11 cellular contexts compared by ENCODE assay signal in genomic region chr4:57077550-57078311, GRCh38. TPM values are rescaled to one million over a fixed set of nuclear protein-coding genes. Genes with fewer than 3 reads are reported as not detected.
DNase-seq lines count a peak whose midpoint lies in the region; ATAC-seq, FAIRE-seq and TF ChIP-seq lines count a peak whose summit lies in the region.
"Had no signal": no experiment of that assay in that cellular context is flagged by ENCODE, and none has a peak within 500 bp of the region (broad histone marks: within the 10 kb centered on the region; RNA-seq: fewer than 3 reads in every experiment).

No MANE protein-coding gene starts in this region.

- ATAC-seq in GM23338 (peak; percentile 19; the same call in 1 of the 3 replicates), pancreas (no peak), HG02678 (IDR thresholded peaks at IDR 0.05; ENCODE audit: unreplicated experiment) (no peak), HG02642 (IDR thresholded peaks at IDR 0.05; ENCODE audit: poor library complexity, unreplicated experiment) (no peak)

- H3K27me3 Mint-ChIP-seq in GM23338 (ENCODE audit: insufficient read depth, low read depth, poor library complexity), result peaks cover 4% of the 10 kb centered on the region

- 63 to 64% methylated on average over 14 of the region's 14 CpGs for WGBS in pancreas, 2 donors

- peak overlapping the region; percentile 69 for H3K27ac ChIP-seq in GM23338 (ENCODE audit: low read depth)
- H3K27ac ChIP-seq in pancreas, result peak overlapping the region; percentile 18 to 75 (median 66)

- no peak overlapping the region for H2AFZ ChIP-seq in GM23338

- no peaks in the 10 kb centered on the region for H3F3A ChIP-seq in GM23338 (replicated peaks; ENCODE audit: low read depth)

- no peak overlapping the region for H3K4me3 Mint-ChIP-seq in GM23338

- H3K9me2 ChIP-seq in GM23338 (ENCODE audit: insufficient read depth), result peaks cover 9% of the 10 kb centered on the region; the same call in 1 of the 2 replicates

- no peak for TF ChIP-seq CTCF in GM23338 (conservative IDR thresholded peaks at IDR 0.05; ENCODE audit: low read depth in 2 of 2)
- no peak for TF ChIP-seq CTCF in pancreas (IDR thresholded peaks at IDR 0.05)

- H3K4me3 ChIP-seq in GM23338 (no peak overlapping the region), pancreas (no peak overlapping the region)

- intact Hi-C loops in pancreas (cut with DNase I), result no loop called here

- H3K27me3 ChIP-seq in GM23338 (ENCODE audit: insufficient read depth) (no peaks in the 10 kb centered on the region), pancreas (no peaks in the 10 kb centered on the region)

- H3K4me1 ChIP-seq in GM23338 (ENCODE audit: insufficient read depth) (peaks cover 19% of the 10 kb centered on the region), pancreas (peaks cover 0 to 21% (median 15%) of the 10 kb centered on the region in 3 donors)

- no peaks in the 10 kb centered on the region for H3K9me3 ChIP-seq in pancreas

- DNase-seq in GM23338 (ENCODE audit: low spot score), result peak; percentile 84
- peak; percentile 54 for DNase-seq in RPMI7951 (ENCODE audit: low read depth)
- DNase-seq in fibroblast of gingiva (ENCODE audit: low read depth), result peak; percentile 54
- no peak for DNase-seq in pancreas
- DNase-seq in amygdala (lab: John Stamatoyannopoulos, UW), result no peak
- no peak for DNase-seq in NCI-H82 (lab: John Stamatoyannopoulos, UW)
- DNase-seq: activated CD4-positive, alpha-beta T cell treated with anti-CD3 and anti-CD28 coated beads, Interleukin-2, amount 50 U/mL, for 1 hour; DMS 273 treated with DMSO at 0.1 percent for 48 hours; NCI-H146 had no signal

- H3K36me3 Mint-ChIP-seq in GM23338 (ENCODE audit: low read depth), result no peaks in the 10 kb centered on the region

- no peaks in the 10 kb centered on the region for H3K79me2 ChIP-seq in GM23338 (replicated peaks; ENCODE audit: insufficient read depth)

- H3K36me3 ChIP-seq in GM23338 (ENCODE audit: insufficient read depth) (no peaks in the 10 kb centered on the region), pancreas (no peaks in the 10 kb centered on the region)

- H3K27ac Mint-ChIP-seq in GM23338, result peak overlapping the region; percentile 90; the same call in 1 of the 2 replicates

- peaks cover 26% of the 10 kb centered on the region for H3K4me1 Mint-ChIP-seq in GM23338

- H3K4me2 ChIP-seq in GM23338, result 0 out of 2 replicates have a peak overlapping the region, but pooled peaks have one; percentile 1

- no peaks in the 10 kb centered on the region for H4K20me1 ChIP-seq in GM23338 (replicated peaks; ENCODE audit: insufficient read depth)

- no peak for FAIRE-seq in pancreas (lab: Jason Lieb, UNC)

- H3K9me3 Mint-ChIP-seq in GM23338, result no peaks in the 10 kb centered on the region

TF ChIP-seq in GM23338, 12 proteins besides CTCF, POLR2A, EP300 and RAD21:
- TF ChIP-seq POLR2AphosphoS5 (IDR thresholded peaks at IDR 0.05; ENCODE audit: low read depth) (no peak), STAT1 (IDR thresholded peaks at IDR 0.05; ENCODE audit: unreplicated experiment) (no peak), CREB1 (CRISPR knock-in tag; IDR thresholded peaks at IDR 0.05; ENCODE audit: low read depth) (0 out of 2 replicates have a peak, but pooled peaks have one; percentile 40)
TF ChIP-seq in GM23338: peak in this region for 1.

RNA-seq across cellular contexts. Expression of gene IGFBP7, which starts 32.5 kb away (rescaled TPM):
- total RNA-seq in GM23338 (2014; rRNA removed; shearing (Covaris generic)), result 0.49 TPM in 1 of 2 replicates, not detected in the other
- polyA plus RNA-seq in GM23338 (2016; fragmentation: Nextera tagmentation; extraction: Ambion mirVana), result 7.9 and 13.2 TPM in 2 replicates
- 436 and 611 TPM in 2 replicates for total RNA-seq in RPMI7951 (2014; rRNA removed; shearing (Covaris generic))
- 100 to 1,000 TPM in 3 of 6 donors, 10 to 100 TPM in 3; 49.4 to 324 (median 120) TPM for total RNA-seq in pancreas
- polyA plus RNA-seq in pancreas, result 100 to 1,000 TPM; 156 to 186 TPM

Comparison
In these comparisons a context has a peak if more than half of its experiments do, and no peak if none do; other contexts are left out.
1. DNase-seq: peak in GM23338 (single experiment), RPMI7951 (single experiment) and fibroblast of gingiva (single experiment); none in pancreas (0 of 6), amygdala (0 of 56) and NCI-H82 (single experiment).
2. RNA of gene IGFBP7, which starts 32.5 kb away (total RNA-seq): 436 to 611 TPM in RPMI7951 and 49.4 to 324 TPM in pancreas; 0.49 TPM in GM23338; every median in the first group is over 10 times any median in the second.